ENCODE assay signal across 24 cellular contexts in the genomic region with DNA sequence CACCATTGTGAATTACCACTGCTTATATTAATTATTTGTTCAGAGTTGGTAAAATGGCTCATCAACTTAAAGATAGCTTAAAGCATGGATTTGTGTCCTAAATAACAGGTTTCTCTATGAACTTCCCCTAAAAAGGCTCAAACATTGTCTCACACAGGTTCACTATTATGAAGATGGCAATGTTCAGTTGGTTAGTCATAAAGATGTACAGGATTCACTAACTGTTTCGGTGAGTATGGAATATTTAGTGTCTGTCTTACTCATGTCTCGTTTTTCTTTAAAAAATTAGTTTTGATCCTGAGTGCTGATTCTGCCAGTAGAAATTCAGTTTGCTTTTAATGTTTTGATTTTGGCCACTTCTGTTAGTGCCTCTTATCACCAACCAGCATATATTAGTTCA. TPM values are rescaled to one million over a fixed set of nuclear protein-coding genes. Genes with fewer than 3 reads are reported as not detected.
A peak's percentile ranks its signal among the peaks of the same experiment; 100 is the strongest.
DNase-seq lines count a peak whose midpoint lies in the region; ATAC-seq and TF ChIP-seq lines count a peak whose summit lies in the region.
"Had no signal": no experiment of that assay in that cellular context is flagged by ENCODE, and none has a peak within 500 bp of the region (broad histone marks: within the 10 kb centered on the region; RNA-seq: fewer than 3 reads in every experiment).

No MANE protein-coding gene starts in this region.

- no peak overlapping the region for H3K4me3 ChIP-seq in upper lobe of right lung
- H3K4me3 ChIP-seq: testis, uterus had no signal

- CTCF ChIA-PET in activated CD8-positive, alpha-beta T cell treated with anti-CD3 and anti-CD28 coated beads for 36 hours (lab: Charles Lee) = no interaction called here

- peaks cover 30% of the 10 kb centered on the region for H3K4me1 Mint-ChIP-seq in activated naive CD4-positive, alpha-beta T cell treated with anti-CD3 and anti-CD28 coated beads, Interleukin-2, amount 50 U/mL, for 24 hours
- H3K4me1 Mint-ChIP-seq in activated CD8-positive, alpha-beta T cell treated with anti-CD3 and anti-CD28 coated beads for 36 hours (ENCODE audit: low read depth) = peaks cover 34% of the 10 kb centered on the region
- H3K4me1 Mint-ChIP-seq in endothelial cell (ENCODE audit: unreplicated experiment) = no peaks in the 10 kb centered on the region

- H3K36me3 ChIP-seq in upper lobe of right lung = peaks cover 100% of the 10 kb centered on the region
- H3K36me3 ChIP-seq: uterus had no signal

- H3K4me3 Mint-ChIP-seq in activated naive CD4-positive, alpha-beta T cell treated with anti-CD3 and anti-CD28 coated beads, Interleukin-2, amount 50 U/mL, for 24 hours = no peak overlapping the region
- H3K4me3 Mint-ChIP-seq in activated CD8-positive, alpha-beta T cell treated with anti-CD3 and anti-CD28 coated beads for 36 hours = no peak overlapping the region
- H3K4me3 Mint-ChIP-seq in endothelial cell (ENCODE audit: unreplicated experiment) = no peak overlapping the region
- H3K4me3 Mint-ChIP-seq: memory B cell; stimulated activated memory B cell treated with anti-CD40 and anti-IgM and Interleukin-4, amounts not matched to agents 10 μg/mL and 1 μg/mL and 100 μg/mL, for 72 hours had no signal

- no peaks in the 10 kb centered on the region for H3K9me3 Mint-ChIP-seq in activated naive CD4-positive, alpha-beta T cell treated with anti-CD3 and anti-CD28 coated beads, Interleukin-2, amount 50 U/mL, for 24 hours
- H3K9me3 Mint-ChIP-seq in activated CD8-positive, alpha-beta T cell treated with anti-CD3 and anti-CD28 coated beads for 36 hours = no peaks in the 10 kb centered on the region
- H3K9me3 Mint-ChIP-seq in endothelial cell (ENCODE audit: unreplicated experiment) = no peaks in the 10 kb centered on the region
- H3K9me3 Mint-ChIP-seq: memory B cell; stimulated activated memory B cell treated with anti-CD40 and anti-IgM and Interleukin-4, amounts not matched to agents 10 μg/mL and 1 μg/mL and 100 μg/mL, for 72 hours had no signal

- POLR2A ChIA-PET in activated CD8-positive, alpha-beta T cell treated with anti-CD3 and anti-CD28 coated beads for 36 hours (lab: Charles Lee) = no interaction called here

- no peak for ATAC-seq in activated CD8-positive, alpha-beta T cell treated with anti-CD3 and anti-CD28 coated beads for 36 hours
- ATAC-seq in GM21360 (IDR thresholded peaks at IDR 0.05; ENCODE audit: unreplicated experiment) (no peak), upper lobe of right lung (no peak)
- ATAC-seq: Panc1; stimulated activated memory B cell treated with anti-CD40 and anti-IgM and Interleukin-4, amounts not matched to agents 10 μg/mL and 1 μg/mL and 100 μg/mL, for 72 hours had no signal

- DNase-seq in activated naive CD4-positive, alpha-beta T cell treated with anti-CD3 and anti-CD28 coated beads, Interleukin-2, amount 50 U/mL, for 16 hours = no peak
- no peak for DNase-seq in activated CD8-positive, alpha-beta T cell treated with anti-CD3 and anti-CD28 coated beads for 36 hours
- no peak for DNase-seq in epithelial cell of prostate (ENCODE audit: low read depth, low spot score)
- DNase-seq in endothelial cell (ENCODE audit: low spot score) = no peak
- DNase-seq in upper lobe of right lung = no peak
- no peak for DNase-seq in cortex of kidney (lab: John Stamatoyannopoulos, UW)
- DNase-seq: activated CD4-positive, alpha-beta T cell treated with anti-CD3 and anti-CD28 coated beads for 1 hour; C1 segment of cervical spinal cord; cerebellar nuclear complex; EL; NCI-H1048; NCI-H1694 treated with DMSO at 0.1 percent for 48 hours; NCI-H2171; NCI-H524; SHP77 treated with DMSO at 0.1 percent for 48 hours; stimulated activated CD4-positive, alpha-beta T cell treated with anti-CD3 and anti-CD28 coated beads, Interleukin-2, amount 100 ng/mL, for 48 hours; testis; uterus had no signal

- no peaks in the 10 kb centered on the region for H3K9me3 ChIP-seq in upper lobe of right lung
- H3K9me3 ChIP-seq: testis, uterus had no signal

- intact Hi-C loops in activated CD8-positive, alpha-beta T cell treated with anti-CD3 and anti-CD28 coated beads for 36 hours (cut with micrococcal nuclease) = no loop called here
- intact Hi-C loops in upper lobe of right lung (cut with DNase I) = no loop called here

- H3K27ac ChIP-seq in epithelial cell of prostate (peak overlapping the region; percentile 73), upper lobe of right lung (no peak overlapping the region)
- H3K27ac ChIP-seq: HL-60, testis, uterus had no signal

- no peak for TF ChIP-seq CTCF in activated CD8-positive, alpha-beta T cell treated with anti-CD3 and anti-CD28 coated beads for 36 hours (IDR thresholded peaks at IDR 0.05)
- TF ChIP-seq CTCF in endothelial cell (IDR thresholded peaks at IDR 0.05; ENCODE audit: unreplicated experiment) (no peak), upper lobe of right lung (IDR thresholded peaks at IDR 0.05) (no peak)

- H3K27me3 Mint-ChIP-seq in activated naive CD4-positive, alpha-beta T cell treated with anti-CD3 and anti-CD28 coated beads, Interleukin-2, amount 50 U/mL, for 24 hours = no peaks in the 10 kb centered on the region
- no peaks in the 10 kb centered on the region for H3K27me3 Mint-ChIP-seq in activated CD8-positive, alpha-beta T cell treated with anti-CD3 and anti-CD28 coated beads for 36 hours
- H3K27me3 Mint-ChIP-seq in endothelial cell (ENCODE audit: unreplicated experiment) = peaks cover 2% of the 10 kb centered on the region
- H3K27me3 Mint-ChIP-seq: memory B cell; stimulated activated memory B cell treated with anti-CD40 and anti-IgM and Interleukin-4, amounts not matched to agents 10 μg/mL and 1 μg/mL and 100 μg/mL, for 72 hours had no signal

- no peaks in the 10 kb centered on the region for H3K4me1 ChIP-seq in upper lobe of right lung
- H3K4me1 ChIP-seq: uterus had no signal

- H3K36me3 Mint-ChIP-seq in activated naive CD4-positive, alpha-beta T cell treated with anti-CD3 and anti-CD28 coated beads, Interleukin-2, amount 50 U/mL, for 24 hours = peaks cover 40% of the 10 kb centered on the region
- peaks cover 69% of the 10 kb centered on the region for H3K36me3 Mint-ChIP-seq in activated CD8-positive, alpha-beta T cell treated with anti-CD3 and anti-CD28 coated beads for 36 hours (ENCODE audit: low read depth)
- H3K36me3 Mint-ChIP-seq in endothelial cell (ENCODE audit: low read depth, unreplicated experiment) = peaks cover 19% of the 10 kb centered on the region

- no peaks in the 10 kb centered on the region for H3K27me3 ChIP-seq in upper lobe of right lung
- H3K27me3 ChIP-seq: testis, uterus had no signal

- H3K27ac Mint-ChIP-seq in activated naive CD4-positive, alpha-beta T cell treated with anti-CD3 and anti-CD28 coated beads, Interleukin-2, amount 50 U/mL, for 24 hours = peak overlapping the region; percentile 91
- H3K27ac Mint-ChIP-seq in activated CD8-positive, alpha-beta T cell treated with anti-CD3 and anti-CD28 coated beads for 36 hours = peak overlapping the region; percentile 55
- no peak overlapping the region for H3K27ac Mint-ChIP-seq in endothelial cell (ENCODE audit: unreplicated experiment)
- H3K27ac Mint-ChIP-seq: stimulated activated memory B cell treated with anti-CD40 and anti-IgM and Interleukin-4, amounts not matched to agents 10 μg/mL and 1 μg/mL and 100 μg/mL, for 72 hours had no signal

RNA-seq across cellular contexts. Expression of a gene that starts 7.5 kb away (rescaled TPM):
- total RNA-seq in activated CD8-positive, alpha-beta T cell treated with anti-CD3 and anti-CD28 coated beads for 36 hours = 10 to 100 TPM; 77.2 to 78.5 TPM
- 43.5 TPM for total RNA-seq in endothelial cell (ENCODE audit: unreplicated experiment)
- total RNA-seq in upper lobe of right lung = 62.8 TPM

RNA-seq across cellular contexts. Expression of a gene that starts 40.0 kb away (rescaled TPM):
- total RNA-seq in activated CD8-positive, alpha-beta T cell treated with anti-CD3 and anti-CD28 coated beads for 36 hours = 10 to 100 TPM; 34.2 to 34.7 TPM
- total RNA-seq in endothelial cell (ENCODE audit: unreplicated experiment) (300 TPM), upper lobe of right lung (150 TPM)

RNA-seq across cellular contexts. Expression of a gene that starts 47.3 kb away (rescaled TPM):
- total RNA-seq in activated CD8-positive, alpha-beta T cell treated with anti-CD3 and anti-CD28 coated beads for 36 hours = 100 to 1,000 TPM; 220 to 230 TPM
- total RNA-seq in endothelial cell (ENCODE audit: unreplicated experiment) (137 TPM), upper lobe of right lung (123 TPM)

RNA-seq across cellular contexts. Expression of a gene that starts 48.0 kb away (rescaled TPM):
- 10 to 100 TPM; 11.9 to 12.2 TPM for total RNA-seq in activated CD8-positive, alpha-beta T cell treated with anti-CD3 and anti-CD28 coated beads for 36 hours
- total RNA-seq in endothelial cell (ENCODE audit: unreplicated experiment) = 14.3 TPM
- 27.2 TPM for total RNA-seq in upper lobe of right lung

RNA-seq across cellular contexts. Expression of a gene that starts 48.2 kb away (rescaled TPM):
- 1 to 10 TPM; 1.7 to 2.8 TPM for total RNA-seq in activated CD8-positive, alpha-beta T cell treated with anti-CD3 and anti-CD28 coated beads for 36 hours
- total RNA-seq in endothelial cell (ENCODE audit: unreplicated experiment) = 1.6 TPM
- total RNA-seq in upper lobe of right lung = 0.32 TPM
